Comparison of ENCODE assay signal across 12 cellular contexts in genomic region chr18:23281626-23282436, GRCh38.
DNase-seq lines count a peak whose midpoint lies in the region; ATAC-seq and TF ChIP-seq lines count a peak whose summit lies in the region.
"Had no signal": no experiment of that assay in that cellular context is flagged by ENCODE, and none has a peak within 500 bp of the region (broad histone marks: within the 10 kb centered on the region; RNA-seq: fewer than 3 reads in every experiment).

No MANE protein-coding gene starts in this region.

- no peak for TF ChIP-seq CTCF in left lung (IDR thresholded peaks at IDR 0.05)

- no peaks in the 10 kb centered on the region for H3K27me3 ChIP-seq in HUES64 (ENCODE audit: insufficient read depth, low read length)
- H3K27me3 ChIP-seq in left lung: no peaks in the 10 kb centered on the region

- H3K4me1 ChIP-seq in HUES64 (ENCODE audit: insufficient read depth, low read length) (peaks cover 29% of the 10 kb centered on the region), left lung (peaks cover 0 to 3% of the 10 kb centered on the region in 2 donors)

- H3K9ac ChIP-seq in HUES64 (ENCODE audit: low read depth, low read length): peak overlapping the region; percentile 45; the same call in 1 of the 2 replicates

- H3K36me3 ChIP-seq in HUES64 (ENCODE audit: insufficient read depth, low read length) (no peaks in the 10 kb centered on the region), left lung (no peaks in the 10 kb centered on the region)

- peak; percentile 53 for ATAC-seq in left lung
- no peak for ATAC-seq in HG02798 (IDR thresholded peaks at IDR 0.05; ENCODE audit: poor library complexity, unreplicated experiment)

- WGBS in HUES64: 66% methylated on average over 14 of the region's 14 CpGs

- H3K27ac ChIP-seq in HUES64 (ENCODE audit: low read depth, low read length): peak overlapping the region; percentile 96
- H3K27ac ChIP-seq in left lung: no peak overlapping the region
- H3K27ac ChIP-seq: coronary artery had no signal

- H3K4me3 ChIP-seq in HUES64 (ENCODE audit: low read length): no peak overlapping the region
- no peak overlapping the region for H3K4me3 ChIP-seq in left lung
- H3K4me3 ChIP-seq: coronary artery had no signal

- intact Hi-C loops in left lung (cut with DNase I): no loop called here

- in situ Hi-C loops in T47D (cut with HindIII; ENCODE audit: low pct_unique_long_range_greater_than_20kb, low sequenced_read_pairs): no loop called here

- peak; percentile 67 for DNase-seq in COLO829 (ENCODE audit: low spot score)
- DNase-seq in T47D (ENCODE audit: low read depth in 1 of 2, low spot score in 1 of 2): peak; percentile 46 to 97
- no peak for DNase-seq in left lung
- no peak for DNase-seq in HuH-7.5 (ENCODE audit: low spot score)
- no peak for DNase-seq in AML-193 (lab: John Stamatoyannopoulos, UW)
- DNase-seq in T-helper 9 cell: no peak
- DNase-seq: activated CD8-positive, alpha-beta memory T cell treated with anti-CD3 and anti-CD28 coated beads, Interleukin-2, amount 50 U/mL, for 4 hours; kidney; MM.1S had no signal

- peaks cover 10% of the 10 kb centered on the region for H3K9me3 ChIP-seq in HUES64 (ENCODE audit: insufficient read depth, low read depth, low read length)
- H3K9me3 ChIP-seq in left lung: peaks cover 0 to 6% of the 10 kb centered on the region in 2 donors

Comparison
In these comparisons a context has a peak if more than half of its experiments do, and no peak if none do; other contexts are left out.
1. DNase-seq: peak in COLO829 (single experiment) and T47D (2 of 2); none in left lung (0 of 2), HuH-7.5 (single experiment), AML-193 (0 of 2) and T-helper 9 cell (single experiment).